8 cellular contexts compared by ENCODE assay signal in the genomic region with DNA sequence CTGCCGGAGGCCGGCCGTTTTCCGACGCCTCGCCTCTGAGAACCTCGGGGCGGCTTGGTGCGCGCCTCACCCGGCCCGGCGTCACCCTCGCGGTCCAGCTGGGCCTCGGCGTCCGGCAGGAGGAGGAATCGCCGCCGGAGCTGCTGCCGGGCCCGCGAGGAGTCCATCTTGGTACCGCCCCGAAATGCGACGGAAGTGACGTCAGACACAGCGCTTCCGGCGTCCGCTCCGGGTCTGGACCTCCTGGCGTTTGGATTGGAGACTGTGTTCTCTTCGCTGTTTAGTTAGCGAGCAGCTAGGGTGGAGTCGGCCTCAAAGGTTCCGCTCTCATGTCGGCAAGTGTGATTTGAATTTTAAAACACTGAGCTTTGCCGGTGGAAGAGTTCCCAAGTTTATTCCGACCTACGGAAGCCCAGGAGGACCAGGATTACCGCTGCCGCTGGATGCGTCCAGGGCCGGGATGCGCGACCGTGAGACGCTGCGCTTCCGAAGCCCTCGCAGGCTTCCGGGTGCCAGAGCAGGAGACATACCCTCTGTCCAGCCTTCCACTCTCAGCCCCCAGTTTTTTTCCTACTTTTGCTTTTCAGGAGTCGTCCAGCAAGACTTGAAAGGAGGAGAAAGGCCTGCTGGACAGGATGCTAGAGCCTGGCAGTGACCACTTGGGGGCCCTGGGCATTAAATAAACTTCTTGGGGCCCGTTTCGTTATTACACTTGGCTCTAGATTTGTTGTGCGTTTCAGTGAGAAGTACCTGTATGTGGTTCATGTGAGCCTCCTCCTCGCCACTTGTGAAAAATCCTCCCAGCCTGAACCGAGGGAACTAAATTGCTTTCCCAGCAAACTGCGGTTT. TPM values are rescaled to one million over a fixed set of nuclear protein-coding genes. Genes with fewer than 3 reads are reported as not detected.
DNase-seq lines count a peak whose midpoint lies in the region; ATAC-seq and TF ChIP-seq lines count a peak whose summit lies in the region.

Gene TMEM128 (minus strand): TSS at position 188 of the 849 bp plus-strand sequence. CDS start 21 bp downstream, at position 167.

- H3K36me3 ChIP-seq in HUES48 (ENCODE audit: control insufficient read depth, insufficient read depth, low read length) (peaks cover 30% of the 10 kb centered on the region), OCI-LY1 (ENCODE audit: insufficient read depth, low read length) (peaks cover 15% of the 10 kb centered on the region; the same call in 1 of the 2 replicates)

- H3K4me1 ChIP-seq in HUES48 (ENCODE audit: control insufficient read depth, insufficient read depth, low read length) (0 out of 2 replicates have a peak, but pooled peaks cover 5% of the 10 kb centered on the region), OCI-LY1 (ENCODE audit: insufficient read depth, low read length, severe bottlenecking) (peaks cover 14% of the 10 kb centered on the region)

- H3K9me2 ChIP-seq in OCI-LY1 (ENCODE audit: low read depth, low read length) = no peaks in the 10 kb centered on the region

- H2AFZ ChIP-seq in OCI-LY1 (ENCODE audit: low read length) = no peak within 1 kb of the TSS; the same call in 1 of the 2 replicates

- DNase-seq in D341Med (ENCODE audit: low spot score) (peak; percentile 96), endothelial cell (ENCODE audit: low spot score) (peak; percentile 87), midbrain (lab: John Stamatoyannopoulos, UW) (peak; percentile 97)
- DNase-seq in activated CD8-positive, alpha-beta memory T cell treated with anti-CD3 and anti-CD28 coated beads, Interleukin-2, amount 50 U/mL, for 48 hours = peak; percentile 95
- peak; percentile 82 to 84 for DNase-seq in stimulated activated CD8-positive, alpha-beta memory T cell treated with anti-CD3 and anti-CD28 coated beads, Interleukin-2, amount 100 ng/mL, for 1 hour (ENCODE audit: low read depth in 2 of 2)

- TF ChIP-seq CTCF in OCI-LY1 (IDR thresholded peaks at IDR 0.05; ENCODE audit: low read length) = no peak
- no peak for TF ChIP-seq CTCF in endothelial cell (IDR thresholded peaks at IDR 0.05; ENCODE audit: unreplicated experiment)

- peaks cover 6% of the 10 kb centered on the region for H3K27me3 Mint-ChIP-seq in endothelial cell (ENCODE audit: unreplicated experiment)

- H3K9me3 ChIP-seq in HUES48 (ENCODE audit: control insufficient read depth, insufficient read depth, low read length) (no peaks in the 10 kb centered on the region), OCI-LY1 (ENCODE audit: low read length) (no peaks in the 10 kb centered on the region)

- H3K27ac Mint-ChIP-seq in endothelial cell (ENCODE audit: unreplicated experiment) = peak within 1 kb of the TSS; percentile 98

- H3K9ac ChIP-seq in HUES48 (ENCODE audit: low read depth, low read length) (peak within 1 kb of the TSS; percentile 90), OCI-LY1 (ENCODE audit: low read length) (peak within 1 kb of the TSS; percentile 89)

- H3K4me3 ChIP-seq in HUES48 (ENCODE audit: low read depth, low read length) = peak within 1 kb of the TSS; percentile 80
- H3K4me3 ChIP-seq in OCI-LY1 (ENCODE audit: low read depth, low read length, poor library complexity, severe bottlenecking) = peak within 1 kb of the TSS; percentile 84

- no peaks in the 10 kb centered on the region for H3F3A ChIP-seq in OCI-LY1 (ENCODE audit: insufficient read depth, low read length)

- H3K4me3 Mint-ChIP-seq in endothelial cell (ENCODE audit: unreplicated experiment) = peak within 1 kb of the TSS; percentile 89

- H3K4me1 Mint-ChIP-seq in endothelial cell (ENCODE audit: unreplicated experiment) = peaks cover 20% of the 10 kb centered on the region

- no peaks in the 10 kb centered on the region for H3K9me3 Mint-ChIP-seq in endothelial cell (ENCODE audit: unreplicated experiment)

- H3K79me2 ChIP-seq in OCI-LY1 (ENCODE audit: insufficient read depth, low read length) = 0 out of 2 replicates have a peak, but pooled peaks cover 5% of the 10 kb centered on the region

- peak within 1 kb of the TSS; percentile 96 for H3K4me2 ChIP-seq in OCI-LY1 (ENCODE audit: low read length)

- no peaks in the 10 kb centered on the region for H4K20me1 ChIP-seq in OCI-LY1 (ENCODE audit: insufficient read depth, low read length)

- H3K27me3 ChIP-seq in HUES48 (ENCODE audit: control insufficient read depth, insufficient read depth, low read length) (no peaks in the 10 kb centered on the region), OCI-LY1 (ENCODE audit: insufficient read depth, low read length) (no peaks in the 10 kb centered on the region)

- H3K27ac ChIP-seq in HUES48 (ENCODE audit: low read depth, low read length) (peak within 1 kb of the TSS; percentile 98), OCI-LY1 (ENCODE audit: low read depth, low read length, poor library complexity, severe bottlenecking) (peak within 1 kb of the TSS; percentile 57)

- peaks cover 14% of the 10 kb centered on the region for H3K36me3 Mint-ChIP-seq in endothelial cell (ENCODE audit: low read depth, unreplicated experiment)

- ATAC-seq in GM21390 (IDR thresholded peaks at IDR 0.05; ENCODE audit: unreplicated experiment) = peak; percentile 98

RNA-seq across cellular contexts. Expression of gene TMEM128, which starts in this region (rescaled TPM):
- total RNA-seq in endothelial cell (ENCODE audit: unreplicated experiment) = 19.8 TPM

Comparison
In these comparisons a context has a peak if more than half of its experiments do, and no peak if none do; other contexts are left out.
1. Peak in every context shown above with its lines: DNase-seq, ATAC-seq, H3K4me3 ChIP-seq and H3K27ac ChIP-seq.